Comparison of ENCODE assay signal across 10 cellular contexts in genomic region chr6:33019358-33019757, GRCh38. TPM values are rescaled to one million over a fixed set of nuclear protein-coding genes. Genes with fewer than 3 reads are reported as not detected.
DNase-seq lines count a peak whose midpoint lies in the region; ATAC-seq and TF ChIP-seq lines count a peak whose summit lies in the region.
"Had no signal": no experiment of that assay in that cellular context is flagged by ENCODE, and none has a peak within 500 bp of the region (broad histone marks: within the 10 kb centered on the region; RNA-seq: fewer than 3 reads in every experiment).

No MANE protein-coding gene starts in this region.

- no peaks in the 10 kb centered on the region for H3K9me3 Mint-ChIP-seq in activated CD4-positive, alpha-beta T cell treated with anti-CD3 and anti-CD28 coated beads for 36 hours (ENCODE audit: low read depth)
- no peaks in the 10 kb centered on the region for H3K9me3 Mint-ChIP-seq in activated T-helper 2 cell treated with anti-CD3 and anti-CD28 coated beads, Interferon-gamma antibody, Interleukin-2, Interleukin-4, amounts not matched to agents 10 μg/mL and 5 μg/mL and 100 μg/mL, durations not matched to agents 14 hours and 24 hours and 36 hours

- H3K4me1 ChIP-seq in right lobe of liver, result peaks cover 0 to 7% (median 0%) of the 10 kb centered on the region in 4 donors
- H3K4me1 ChIP-seq in testis, result peaks cover 24% of the 10 kb centered on the region
- H3K4me1 ChIP-seq: A549 had no signal

- no peak for ATAC-seq in activated CD4-positive, alpha-beta T cell treated with anti-CD3 and anti-CD28 coated beads for 36 hours
- peak in 1 of 4 donors; percentile 41 for ATAC-seq in right lobe of liver
- ATAC-seq: A549 had no signal

- no peaks in the 10 kb centered on the region for H3K36me3 ChIP-seq in right lobe of liver
- no peaks in the 10 kb centered on the region for H3K36me3 ChIP-seq in testis (ENCODE audit: low read depth, missing control alignments)

- H3K4me3 Mint-ChIP-seq in activated CD4-positive, alpha-beta T cell treated with anti-CD3 and anti-CD28 coated beads for 36 hours, result peak overlapping the region; percentile 55
- H3K4me3 Mint-ChIP-seq in activated T-helper 2 cell treated with anti-CD3 and anti-CD28 coated beads, Interferon-gamma antibody, Interleukin-2, Interleukin-4, amounts not matched to agents 10 μg/mL and 5 μg/mL and 100 μg/mL, durations not matched to agents 14 hours and 24 hours and 36 hours (ENCODE audit: low read depth), result peak overlapping the region; percentile 51

- H3K4me1 Mint-ChIP-seq in activated CD4-positive, alpha-beta T cell treated with anti-CD3 and anti-CD28 coated beads for 36 hours, result peaks cover 23% of the 10 kb centered on the region
- peaks cover 30% of the 10 kb centered on the region for H3K4me1 Mint-ChIP-seq in activated T-helper 2 cell treated with anti-CD3 and anti-CD28 coated beads, Interferon-gamma antibody, Interleukin-2, Interleukin-4, amounts not matched to agents 10 μg/mL and 5 μg/mL and 100 μg/mL, durations not matched to agents 14 hours and 24 hours and 36 hours (ENCODE audit: low read depth)

- H3K27me3 ChIP-seq in right lobe of liver (no peaks in the 10 kb centered on the region), testis (no peaks in the 10 kb centered on the region)

- H3K27ac ChIP-seq in right lobe of liver, result peak overlapping the region; percentile 57 to 84 (median 64)
- peak overlapping the region; percentile 42 to 84 for H3K27ac ChIP-seq in testis
- H3K27ac ChIP-seq: A549 had no signal

- no peak for DNase-seq in activated CD4-positive, alpha-beta T cell treated with anti-CD3 and anti-CD28 coated beads for 36 hours
- DNase-seq in activated CD4-positive, alpha-beta T cell treated with anti-CD3 and anti-CD28 coated beads for 1 hour, result no peak
- DNase-seq in activated T-helper 2 cell treated with anti-CD3 and anti-CD28 coated beads, Interferon-gamma antibody, Interleukin-2, Interleukin-4, amounts not matched to agents 10 μg/mL and 5 μg/mL and 100 μg/mL, durations not matched to agents 14 hours and 24 hours and 36 hours (ENCODE audit: low spot score), result no peak
- DNase-seq in right lobe of liver, result no peak
- no peak for DNase-seq in testis
- no peak for DNase-seq in ACHN
- DNase-seq in NCI-H1436 (lab: John Stamatoyannopoulos, UW), result no peak
- DNase-seq in H4 (ENCODE audit: low spot score), result no peak
- DNase-seq: NCI-H1048 had no signal

- TF ChIP-seq POLR2A in right lobe of liver (IDR thresholded peaks at IDR 0.05), result no peak
- TF ChIP-seq POLR2A in testis (IDR thresholded peaks at IDR 0.05), result no peak

- no peaks in the 10 kb centered on the region for H3K9me3 ChIP-seq in right lobe of liver
- no peaks in the 10 kb centered on the region for H3K9me3 ChIP-seq in testis
- H3K9me3 ChIP-seq: A549 had no signal

- intact Hi-C loops in activated CD4-positive, alpha-beta T cell treated with anti-CD3 and anti-CD28 coated beads for 36 hours (cut with DNase I, micrococcal nuclease), result no loop called here
- intact Hi-C loops in activated T-helper 2 cell treated with anti-CD3 and anti-CD28 coated beads, Interferon-gamma antibody, Interleukin-2, Interleukin-4, amounts not matched to agents 10 μg/mL and 5 μg/mL and 100 μg/mL, durations not matched to agents 14 hours and 24 hours and 36 hours (cut with micrococcal nuclease), result no loop called here
- intact Hi-C loops in right lobe of liver (cut with DNase I), result no loop called here
- intact Hi-C loops in testis (cut with DNase I; ENCODE audit: low total_unique reads), result no loop called here

- peak overlapping the region; percentile 68 for H3K27ac Mint-ChIP-seq in activated CD4-positive, alpha-beta T cell treated with anti-CD3 and anti-CD28 coated beads for 36 hours
- peak overlapping the region; percentile 33 for H3K27ac Mint-ChIP-seq in activated T-helper 2 cell treated with anti-CD3 and anti-CD28 coated beads, Interferon-gamma antibody, Interleukin-2, Interleukin-4, amounts not matched to agents 10 μg/mL and 5 μg/mL and 100 μg/mL, durations not matched to agents 14 hours and 24 hours and 36 hours

- CTCF ChIA-PET in activated CD4-positive, alpha-beta T cell treated with anti-CD3 and anti-CD28 coated beads for 36 hours (lab: Charles Lee), result interaction anchor here (0.6 to 2.7 kb wide), 15 partner anchors 9 to 575 kb away, joined by 3 to 12 read pairs (median 4); partner anchors contain the start of genes HLA-DOA and HLA-DPA1

- no peaks in the 10 kb centered on the region for H3K27me3 Mint-ChIP-seq in activated CD4-positive, alpha-beta T cell treated with anti-CD3 and anti-CD28 coated beads for 36 hours
- peaks cover 2% of the 10 kb centered on the region for H3K27me3 Mint-ChIP-seq in activated T-helper 2 cell treated with anti-CD3 and anti-CD28 coated beads, Interferon-gamma antibody, Interleukin-2, Interleukin-4, amounts not matched to agents 10 μg/mL and 5 μg/mL and 100 μg/mL, durations not matched to agents 14 hours and 24 hours and 36 hours (ENCODE audit: low read depth)

- H3K36me3 Mint-ChIP-seq in activated CD4-positive, alpha-beta T cell treated with anti-CD3 and anti-CD28 coated beads for 36 hours (ENCODE audit: low read depth), result no peaks in the 10 kb centered on the region
- no peaks in the 10 kb centered on the region for H3K36me3 Mint-ChIP-seq in activated T-helper 2 cell treated with anti-CD3 and anti-CD28 coated beads, Interferon-gamma antibody, Interleukin-2, Interleukin-4, amounts not matched to agents 10 μg/mL and 5 μg/mL and 100 μg/mL, durations not matched to agents 14 hours and 24 hours and 36 hours (ENCODE audit: low read depth)

- POLR2A ChIA-PET in activated CD4-positive, alpha-beta T cell treated with anti-CD3 and anti-CD28 coated beads for 36 hours (lab: Charles Lee), result no interaction called here

- H3K4me3 ChIP-seq in right lobe of liver (peak overlapping the region in 1 of 3 donors; percentile 14), testis (no peak overlapping the region)
- H3K4me3 ChIP-seq: A549 had no signal

- in situ Hi-C loops in ACHN (cut with HindIII; ENCODE audit: low pct_ligation_motif_present, low pct_unique_long_range_greater_than_20kb, low sequenced_read_pairs), result no loop called here

- TF ChIP-seq CTCF in right lobe of liver (IDR thresholded peaks at IDR 0.05), result no peak
- TF ChIP-seq CTCF in testis (IDR thresholded peaks at IDR 0.05), result no peak

RNA-seq across cellular contexts. Expression of gene HLA-DOA, which starts 10.0 kb away (rescaled TPM):
- 1 to 10 TPM; 1.7 to 3.3 TPM for total RNA-seq in activated CD4-positive, alpha-beta T cell treated with anti-CD3 and anti-CD28 coated beads for 36 hours
- total RNA-seq in activated T-helper 2 cell treated with anti-CD3 and anti-CD28 coated beads, Interferon-gamma antibody, Interleukin-2, Interleukin-4, amounts not matched to agents 10 μg/mL and 5 μg/mL and 100 μg/mL, durations not matched to agents 14 hours and 24 hours and 36 hours, result 0.28 and 0.37 TPM in 2 replicates
- total RNA-seq in right lobe of liver, result 1 to 10 TPM in 5 of 6 experiments, under 1 TPM in 1; 0.37 to 3.3 (median 1.2) TPM
- 1 to 10 TPM; 1.2 to 1.7 TPM for total RNA-seq in testis
- polyA plus RNA-seq in testis (ENCODE audit: insufficient read depth, low read depth, low replicate concordance), result 13.5 TPM
- 0.14 TPM in 1 of 2 replicates, not detected in the other for total RNA-seq in H4 (2014; rRNA removed; shearing (Covaris generic))

RNA-seq across cellular contexts. Expression of gene BRD2, which starts 51.0 kb away (rescaled TPM):
- 100 to 1,000 TPM; 230 to 338 TPM for total RNA-seq in activated CD4-positive, alpha-beta T cell treated with anti-CD3 and anti-CD28 coated beads for 36 hours
- total RNA-seq in activated T-helper 2 cell treated with anti-CD3 and anti-CD28 coated beads, Interferon-gamma antibody, Interleukin-2, Interleukin-4, amounts not matched to agents 10 μg/mL and 5 μg/mL and 100 μg/mL, durations not matched to agents 14 hours and 24 hours and 36 hours, result 295 and 306 TPM in 2 replicates
- total RNA-seq in right lobe of liver, result 100 to 1,000 TPM in 1 of 6 experiments, 10 to 100 TPM in 5; 66.3 to 111 (median 73.7) TPM
- total RNA-seq in testis, result 100 to 1,000 TPM; 312 to 334 TPM
- 299 TPM for polyA plus RNA-seq in testis (ENCODE audit: insufficient read depth, low read depth, low replicate concordance)
- 52.2 and 57.6 TPM in 2 replicates for total RNA-seq in H4 (2014; rRNA removed; shearing (Covaris generic))

RNA-seq across cellular contexts. Expression of gene HLA-DPA1, which starts 54.1 kb away (rescaled TPM):
- 10 to 100 TPM; 11.5 to 13.3 TPM for total RNA-seq in activated CD4-positive, alpha-beta T cell treated with anti-CD3 and anti-CD28 coated beads for 36 hours
- total RNA-seq in activated T-helper 2 cell treated with anti-CD3 and anti-CD28 coated beads, Interferon-gamma antibody, Interleukin-2, Interleukin-4, amounts not matched to agents 10 μg/mL and 5 μg/mL and 100 μg/mL, durations not matched to agents 14 hours and 24 hours and 36 hours, result 57.1 and 58.9 TPM in 2 replicates
- total RNA-seq in right lobe of liver (10 to 100 TPM; 10.0 to 74.8 (median 26.3) TPM), testis (10 to 100 TPM; 26.5 to 48.9 TPM)
- 143 TPM for polyA plus RNA-seq in testis (ENCODE audit: insufficient read depth, low read depth, low replicate concordance)
- total RNA-seq in H4 (2014; rRNA removed; shearing (Covaris generic)), result 5.2 and 5.4 TPM in 2 replicates

RNA-seq across cellular contexts. Expression of gene HLA-DPB1, which starts 56.4 kb away (rescaled TPM):
- 1 to 10 TPM; 5.2 to 5.4 TPM for total RNA-seq in activated CD4-positive, alpha-beta T cell treated with anti-CD3 and anti-CD28 coated beads for 36 hours
- total RNA-seq in activated T-helper 2 cell treated with anti-CD3 and anti-CD28 coated beads, Interferon-gamma antibody, Interleukin-2, Interleukin-4, amounts not matched to agents 10 μg/mL and 5 μg/mL and 100 μg/mL, durations not matched to agents 14 hours and 24 hours and 36 hours, result 11.8 and 12.6 TPM in 2 replicates
- total RNA-seq in right lobe of liver, result 10 to 100 TPM in 5 of 6 experiments, 1 to 10 TPM in 1; 8.6 to 66.7 (median 23.0) TPM
- total RNA-seq in testis, result 10 to 100 TPM; 14.4 to 39.5 TPM
- 183 TPM for polyA plus RNA-seq in testis (ENCODE audit: insufficient read depth, low read depth, low replicate concordance)
- 25.4 and 47.3 TPM in 2 replicates for total RNA-seq in H4 (2014; rRNA removed; shearing (Covaris generic))
- polyA plus RNA-seq: A549 had no signal
